1 cellular context compared by ENCODE assay signal in genomic region chr12:58670623-58671022, GRCh38.
TF ChIP-seq lines count a peak whose summit lies in the region.

No MANE protein-coding gene starts in this region.

TF ChIP-seq in GM23338, 12 proteins besides CTCF, POLR2A, EP300 and RAD21 (continued from another document):
- TF ChIP-seq ZNF462 (CRISPR knock-in tag; IDR thresholded peaks at IDR 0.05): 0 out of 2 replicates have a peak, but pooled peaks have one; percentile 13
